1 cellular context compared by ENCODE assay signal in genomic region chr2:159497256-159497655, GRCh38.
TF ChIP-seq lines count a peak whose summit lies in the region.

No MANE protein-coding gene starts in this region.

TF ChIP-seq in GM23338, 12 proteins besides CTCF, POLR2A, EP300 and RAD21 (continued from another document):
- TF ChIP-seq ETS1 (IDR thresholded peaks at IDR 0.05) (no peak), EZH2phosphoT487 (IDR thresholded peaks at IDR 0.05; ENCODE audit: unreplicated experiment) (no peak), JUNB (IDR thresholded peaks at IDR 0.05; ENCODE audit: unreplicated experiment) (no peak)
TF ChIP-seq in GM23338: peak in this region for 0.
